31 cellular contexts compared by ENCODE assay signal in genomic region chr7:47358357-47358756, GRCh38.
"Had no signal": no experiment of that assay in that cellular context is flagged by ENCODE, and none has a peak within 500 bp of the region (broad histone marks: within the 10 kb centered on the region; RNA-seq: fewer than 3 reads in every experiment).

No MANE protein-coding gene starts in this region.

- H3K27me3 ChIP-seq: gastrocnemius medialis, left lung, stomach, thyroid gland, uterus had no signal

- H3K27ac ChIP-seq: gastrocnemius medialis, left lung, parathyroid adenoma, psoas muscle, thyroid gland, uterus, WERI-Rb-1 had no signal

- H3K9ac ChIP-seq: parathyroid adenoma had no signal

- H2AFZ ChIP-seq: parathyroid adenoma had no signal

- H3K4me1 Mint-ChIP-seq: T-helper 17 cell had no signal

- H3K27ac Mint-ChIP-seq: activated naive CD8-positive, alpha-beta T cell; effector memory CD8-positive, alpha-beta T cell; stimulated activated naive B cell treated with anti-CD40 and anti-IgM and Interleukin-4, amounts not matched to agents 10 μg/mL and 1 μg/mL and 100 μg/mL, for 72 hours; T-helper 17 cell had no signal

- H3K27me3 Mint-ChIP-seq: activated naive CD8-positive, alpha-beta T cell; effector memory CD8-positive, alpha-beta T cell; naive thymus-derived CD4-positive, alpha-beta T cell; stimulated activated naive B cell treated with anti-CD40 and anti-IgM and Interleukin-4, amounts not matched to agents 10 μg/mL and 1 μg/mL and 100 μg/mL, for 72 hours; T-helper 17 cell had no signal

- H3K9me3 Mint-ChIP-seq: effector memory CD8-positive, alpha-beta T cell; naive thymus-derived CD4-positive, alpha-beta T cell; stimulated activated naive B cell treated with anti-CD40 and anti-IgM and Interleukin-4, amounts not matched to agents 10 μg/mL and 1 μg/mL and 100 μg/mL, for 72 hours had no signal

- H3K36me3 ChIP-seq: gastrocnemius medialis, thyroid gland, uterus, WERI-Rb-1 had no signal

- H3K4me3 ChIP-seq: gastrocnemius medialis, left lung, lung, psoas muscle, smooth muscle cell, stomach, thyroid gland, uterus had no signal

- H3K4me1 ChIP-seq: uterus had no signal

- DNase-seq: activated CD4-positive, alpha-beta T cell treated with anti-CD3 and anti-CD28 coated beads for 48 hours; activated CD4-positive, alpha-beta T cell treated with anti-CD3 and anti-CD28 coated beads, Interleukin-2, amount 50 U/mL, for 48 hours; activated CD8-positive, alpha-beta memory T cell treated with anti-CD3 and anti-CD28 coated beads for 24 hours; activated effector memory CD4-positive, alpha-beta T cell treated with Interleukin-2 at 50 U/mL for 16 hours; activated naive CD4-positive, alpha-beta T cell treated with Interleukin-2 at 50 U/mL for 16 hours; anterior cingulate cortex; cerebellar nuclear complex; cortex of kidney; effector memory CD8-positive, alpha-beta T cell; erythroblast; gastrocnemius medialis; glutamatergic neuron; kidney; left lung; naive thymus-derived CD4-positive, alpha-beta T cell; occipital lobe; psoas muscle; stimulated activated CD4-positive, alpha-beta T cell treated with anti-CD3 and anti-CD28 coated beads, Interleukin-15, amount 100 ng/mL, for 24 hours; stimulated activated CD4-positive, alpha-beta T cell treated with anti-CD3 and anti-CD28 coated beads, Interleukin-2, amount 100 ng/mL, for 24 hours; stimulated activated naive B cell treated with anti-CD40 and anti-IgM and Interleukin-4, amounts not matched to agents 10 μg/mL and 1 μg/mL and 100 μg/mL, for 72 hours; stomach; T-helper 17 cell; T1000; thyroid gland; uterus; WERI-Rb-1 had no signal

- H3K4me3 Mint-ChIP-seq: activated naive CD8-positive, alpha-beta T cell; effector memory CD8-positive, alpha-beta T cell; naive thymus-derived CD4-positive, alpha-beta T cell; stimulated activated naive B cell treated with anti-CD40 and anti-IgM and Interleukin-4, amounts not matched to agents 10 μg/mL and 1 μg/mL and 100 μg/mL, for 72 hours; T-helper 17 cell had no signal

- H3K9me3 ChIP-seq: gastrocnemius medialis, left lung, psoas muscle, stomach, thyroid gland, uterus had no signal

- H3K36me3 Mint-ChIP-seq: activated naive CD8-positive, alpha-beta T cell; naive thymus-derived CD4-positive, alpha-beta T cell had no signal

- ATAC-seq: activated CD4-positive, CD25-positive, alpha-beta regulatory T cell treated with anti-CD3 and anti-CD28 coated beads, Interleukin-2, amount 50 U/mL, for 24 hours; effector memory CD8-positive, alpha-beta T cell; gastrocnemius medialis; left lung; naive thymus-derived CD4-positive, alpha-beta T cell; T-helper 17 cell had no signal

- H3K4me2 ChIP-seq: smooth muscle cell had no signal
